ENCODE assay signal across 10 cellular contexts in genomic region chr9:14317667-14318255, GRCh38. TPM values are rescaled to one million over a fixed set of nuclear protein-coding genes. Genes with fewer than 3 reads are reported as not detected.
DNase-seq lines count a peak whose midpoint lies in the region; ATAC-seq and TF ChIP-seq lines count a peak whose summit lies in the region.
"Had no signal": no experiment of that assay in that cellular context is flagged by ENCODE, and none has a peak within 500 bp of the region (broad histone marks: within the 10 kb centered on the region; RNA-seq: fewer than 3 reads in every experiment).

No MANE protein-coding gene starts in this region.

- H2BK5ac ChIP-seq in trophoblast cell (ENCODE audit: low read depth, low read length, poor library complexity): no peak overlapping the region

- H3K4me2 ChIP-seq in mammary epithelial cell (ENCODE audit: insufficient read depth, low read depth, low read length) (peak overlapping the region; percentile 93), trophoblast cell (ENCODE audit: low read length) (no peak overlapping the region)

- peaks cover 23% of the 10 kb centered on the region for H3K79me1 ChIP-seq in trophoblast cell (ENCODE audit: low read length)

- H2BK12ac ChIP-seq in trophoblast cell (ENCODE audit: low read length): no peak overlapping the region

- CTCF ChIA-PET in mammary epithelial cell (lab: Charles Lee; ENCODE audit: low non-redundant PET): no interaction called here

- H3K36me3 ChIP-seq in mammary epithelial cell (ENCODE audit: insufficient read depth, low read length): no peaks in the 10 kb centered on the region
- H3K36me3 ChIP-seq in gastrocnemius medialis: no peaks in the 10 kb centered on the region
- H3K36me3 ChIP-seq in trophoblast cell (ENCODE audit: control insufficient read depth in 1 of 2, insufficient read depth in 2 of 2, low read length in 2 of 2): no peaks in the 10 kb centered on the region

- H3K27me3 ChIP-seq in mammary epithelial cell (ENCODE audit: insufficient read depth, low read length) (no peaks in the 10 kb centered on the region), gastrocnemius medialis (no peaks in the 10 kb centered on the region), trophoblast cell (ENCODE audit: insufficient read depth, low read length) (peaks cover 4% of the 10 kb centered on the region)

- H4K91ac ChIP-seq in trophoblast cell (ENCODE audit: low read depth, low read length): no peak overlapping the region

- H3K9ac ChIP-seq in mammary epithelial cell (ENCODE audit: insufficient read depth, low read length): peak overlapping the region; percentile 29
- H3K9ac ChIP-seq in trophoblast cell (ENCODE audit: low read length): no peak overlapping the region

- H3K4me3 ChIP-seq in mammary epithelial cell (replicated peaks in 1 of 3; ENCODE audit: insufficient read depth in 1 of 3, low read depth in 2 of 3, low read length in 3 of 3): peak overlapping the region in 2 of 3 experiments; percentile 2 to 61
- peak overlapping the region; percentile 81 to 87 (median 84) for H3K4me3 ChIP-seq in gastrocnemius medialis
- H3K4me3 ChIP-seq in trophoblast cell (ENCODE audit: low read depth, low read length): no peak overlapping the region

- H2AK5ac ChIP-seq in trophoblast cell (ENCODE audit: low read length): no peak overlapping the region

- DNase-seq in mammary epithelial cell: no peak
- no peak for DNase-seq in gastrocnemius medialis
- DNase-seq in stimulated activated naive CD4-positive, alpha-beta T cell treated with Interleukin-2 at 50 U/mL for 16 hours (lab: John Stamatoyannopoulos, UW): no peak
- no peak for DNase-seq in GM19238 (ENCODE audit: insufficient read length, low spot score)
- no peak for DNase-seq in trophoblast cell
- no peak for DNase-seq in ecto neural progenitor cell (ENCODE audit: low spot score)
- DNase-seq: stimulated activated CD4-positive, alpha-beta T cell treated with anti-CD3 and anti-CD28 coated beads, Interleukin-4, amount 100 ng/mL, for 1 hour had no signal

- no peak for TF ChIP-seq POLR2A in gastrocnemius medialis (IDR thresholded peaks at IDR 0.05)

- H3K4me1 ChIP-seq in mammary epithelial cell (ENCODE audit: insufficient read depth, low read length) (peaks cover 63% of the 10 kb centered on the region), gastrocnemius medialis (peaks cover 50 to 51% of the 10 kb centered on the region in 2 donors), trophoblast cell (ENCODE audit: control insufficient read depth in 1 of 2, insufficient read depth in 2 of 2, low read length in 2 of 2) (peaks cover 0 to 1% of the 10 kb centered on the region in 2 experiments)

- dilution Hi-C loops in mammary epithelial cell (cut with HindIII; ENCODE audit: low sequenced_read_pairs): loop anchor here (25.0 kb wide), 1 partner anchor 105 kb away; no protein-coding TSS in a partner anchor

- H3K79me2 ChIP-seq in mammary epithelial cell (ENCODE audit: insufficient read depth, low read length) (peaks cover 30% of the 10 kb centered on the region), trophoblast cell (ENCODE audit: control insufficient read depth, insufficient read depth, low read length, poor library complexity) (peaks cover 12% of the 10 kb centered on the region)

- BruUV-seq in mammary epithelial cell (replicated peaks; lab: Mats Ljungman, UMichigan): no TSS peak

- H4K8ac ChIP-seq in trophoblast cell (ENCODE audit: low read depth, low read length): no peak overlapping the region

- no peak overlapping the region for H3K18ac ChIP-seq in trophoblast cell (ENCODE audit: low read length)

- intact Hi-C loops in mammary epithelial cell (cut with micrococcal nuclease) (loop anchor here (10.0 kb wide), 1 partner anchor 373 kb away; no protein-coding TSS in a partner anchor), gastrocnemius medialis (cut with DNase I; ENCODE audit: low total_unique reads) (loop anchor here (5.0 kb wide), 2 partner anchors 305 to 610 kb away; no protein-coding TSS in a partner anchor)

- H4K20me1 ChIP-seq in mammary epithelial cell (ENCODE audit: insufficient read depth, low read length): no peaks in the 10 kb centered on the region

- no peak overlapping the region for H2BK120ac ChIP-seq in trophoblast cell (ENCODE audit: insufficient read depth, low read length, poor library complexity)

- no peak overlapping the region for H3K14ac ChIP-seq in trophoblast cell (ENCODE audit: low read length)

- peak; percentile 37 for ATAC-seq in GM18517 (IDR thresholded peaks at IDR 0.05; ENCODE audit: unreplicated experiment)
- ATAC-seq in HG02852 (IDR thresholded peaks at IDR 0.05; ENCODE audit: unreplicated experiment): peak; percentile 17
- ATAC-seq in gastrocnemius medialis: no peak

- TF ChIP-seq CTCF in mammary epithelial cell (conservative IDR thresholded peaks at IDR 0.05 in 1 of 2, IDR thresholded peaks at IDR 0.05 in 1 of 2; ENCODE audit: extremely low read depth in 1 of 2, insufficient read depth in 1 of 2, low read depth in 1 of 2, low read length in 2 of 2) (no peak), gastrocnemius medialis (IDR thresholded peaks at IDR 0.05 in 4 of 5, conservative IDR thresholded peaks at IDR 0.05 in 1 of 5) (no peak)

- H4K12ac ChIP-seq in trophoblast cell (ENCODE audit: low read depth, low read length): no peak overlapping the region

- H3K4ac ChIP-seq in trophoblast cell (ENCODE audit: low read depth, low read length): no peak overlapping the region

- in situ Hi-C loops in mammary epithelial cell (cut with MboI; ENCODE audit: low sequenced_read_pairs in 2 of 2): no loop called here
- in situ Hi-C loops in gastrocnemius medialis (cut with MboI; ENCODE audit: low sequenced_read_pairs in 4 of 4): loop anchor here in 1 of 4 donors (25.0 kb wide), 1 partner anchor 305 kb away; no protein-coding TSS in a partner anchor

- H3K23ac ChIP-seq in trophoblast cell (ENCODE audit: low read length): no peak overlapping the region

- H2AFZ ChIP-seq in mammary epithelial cell (ENCODE audit: low read depth, low read length): peak overlapping the region; percentile 74
- H2AFZ ChIP-seq in trophoblast cell (ENCODE audit: insufficient read depth, low read length, poor library complexity): no peak overlapping the region

- 16% methylated on average over 3 of the region's 3 CpGs for WGBS in mammary epithelial cell (ENCODE audit: low coverage, missing lambda C conversion rate)
- no CpG with 5 or more reads among the region's 3 CpGs for WGBS in trophoblast cell (ENCODE audit: extremely low coverage, insufficient coverage, insufficient read length)

- H3K9me3 ChIP-seq in mammary epithelial cell (replicated peaks; ENCODE audit: insufficient read depth, low read length): no peaks in the 10 kb centered on the region
- no peaks in the 10 kb centered on the region for H3K9me3 ChIP-seq in gastrocnemius medialis
- H3K9me3 ChIP-seq in trophoblast cell (ENCODE audit: insufficient read depth, low read depth, low read length): no peaks in the 10 kb centered on the region

- H3K27ac ChIP-seq in mammary epithelial cell (ENCODE audit: insufficient read depth, low read depth, low read length): peak overlapping the region; percentile 65
- peak overlapping the region; percentile 92 to 99 (median 98) for H3K27ac ChIP-seq in gastrocnemius medialis
- H3K27ac ChIP-seq in trophoblast cell (ENCODE audit: low read depth, low read length): no peak overlapping the region

RNA-seq across cellular contexts. Expression of gene NFIB, which starts 3.8 kb away (rescaled TPM):
- total RNA-seq in mammary epithelial cell: 10 to 100 TPM; 64.3 to 96.9 TPM
- polyA plus RNA-seq in mammary epithelial cell: 37.4 TPM
- polyA minus RNA-seq in mammary epithelial cell: 360 TPM
- 10 to 100 TPM; 24.0 to 40.9 (median 30.6) TPM for total RNA-seq in gastrocnemius medialis
- 0.96 and 1.2 TPM in 2 replicates for polyA plus RNA-seq in trophoblast cell (2013)
- total RNA-seq: activated T-helper 1 cell treated with anti-CD3 and anti-CD28 coated beads, Interleukin-12 subunit alpha, Interleukin-12 subunit beta, Interleukin-2, Interleukin-4 antibody, amounts not matched to agents 30 ng/mL and 10 ng/mL and 1 ng/mL, durations not matched to agents 14 hours and 24 hours and 36 hours had no signal

Comparison
In these comparisons a context has a peak if more than half of its experiments do, and no peak if none do; other contexts are left out.
1. ATAC-seq: peak in GM18517 (single experiment) and HG02852 (single experiment); none in gastrocnemius medialis (0 of 2).